Comparison of ENCODE assay signal across 8 cellular contexts in genomic region chr16:31009894-31010293, GRCh38. TPM values are rescaled to one million over a fixed set of nuclear protein-coding genes. Genes with fewer than 3 reads are reported as not detected.
A peak's percentile ranks its signal among the peaks of the same experiment; 100 is the strongest.
DNase-seq lines count a peak whose midpoint lies in the region; TF ChIP-seq lines count a peak whose summit lies in the region.

No MANE protein-coding gene starts in this region.

- peaks cover 45% of the 10 kb centered on the region for H3K27me3 Mint-ChIP-seq in activated CD4-positive, alpha-beta T cell treated with anti-CD3 and anti-CD28 coated beads, Interleukin-2, amount 10 ng/mL, durations not matched to agents 24 days and 14 days
- H3K27me3 Mint-ChIP-seq in endothelial cell (ENCODE audit: unreplicated experiment): peaks cover 22% of the 10 kb centered on the region
- H3K27me3 Mint-ChIP-seq in progenitor cell of endocrine pancreas: peaks cover 62% of the 10 kb centered on the region

- no peaks in the 10 kb centered on the region for H3K9me3 Mint-ChIP-seq in activated CD4-positive, alpha-beta T cell treated with anti-CD3 and anti-CD28 coated beads, Interleukin-2, amount 10 ng/mL, durations not matched to agents 24 days and 14 days
- H3K9me3 Mint-ChIP-seq in endothelial cell (ENCODE audit: unreplicated experiment) (no peaks in the 10 kb centered on the region), progenitor cell of endocrine pancreas (ENCODE audit: low read depth) (no peaks in the 10 kb centered on the region)

- H3K27me3 ChIP-seq in SJCRH30 (0 out of 2 replicates have a peak, but pooled peaks cover 3% of the 10 kb centered on the region), vagina (no peaks in the 10 kb centered on the region)

- no peak for TF ChIP-seq POLR2A in vagina (IDR thresholded peaks at IDR 0.05)

- H3K4me1 ChIP-seq in SJCRH30: no peaks in the 10 kb centered on the region
- peaks cover 5% of the 10 kb centered on the region for H3K4me1 ChIP-seq in vagina

- no peak for DNase-seq in activated CD4-positive, alpha-beta T cell treated with anti-CD3 and anti-CD28 coated beads, Interleukin-2, amount 10 ng/mL, durations not matched to agents 24 days and 14 days
- no peak for DNase-seq in activated CD4-positive, alpha-beta T cell treated with anti-CD3 and anti-CD28 coated beads for 48 hours
- no peak for DNase-seq in SJCRH30
- DNase-seq in endothelial cell (ENCODE audit: low spot score): no peak
- DNase-seq in progenitor cell of endocrine pancreas (ENCODE audit: low spot score, unreplicated experiment): no peak
- no peak for DNase-seq in vagina (ENCODE audit: extremely low spot score in 2 of 2)
- no peak for DNase-seq in SIG-M5 (lab: John Stamatoyannopoulos, UW)
- DNase-seq in NCI-H187 (lab: John Stamatoyannopoulos, UW): no peak

- no peaks in the 10 kb centered on the region for H3K36me3 Mint-ChIP-seq in activated CD4-positive, alpha-beta T cell treated with anti-CD3 and anti-CD28 coated beads, Interleukin-2, amount 10 ng/mL, durations not matched to agents 24 days and 14 days (ENCODE audit: low read depth)
- H3K36me3 Mint-ChIP-seq in endothelial cell (ENCODE audit: low read depth, unreplicated experiment) (peaks cover 5% of the 10 kb centered on the region), progenitor cell of endocrine pancreas (ENCODE audit: insufficient read depth) (no peaks in the 10 kb centered on the region)

- H3K4me3 Mint-ChIP-seq in activated CD4-positive, alpha-beta T cell treated with anti-CD3 and anti-CD28 coated beads, Interleukin-2, amount 10 ng/mL, durations not matched to agents 24 days and 14 days: peak overlapping the region; percentile 58
- H3K4me3 Mint-ChIP-seq in endothelial cell (ENCODE audit: unreplicated experiment): peak overlapping the region; percentile 72
- H3K4me3 Mint-ChIP-seq in progenitor cell of endocrine pancreas (ENCODE audit: low read depth): peak overlapping the region; percentile 40

- H3K27ac ChIP-seq in SJCRH30: no peak overlapping the region
- H3K27ac ChIP-seq in vagina: no peak overlapping the region

- H3K27ac Mint-ChIP-seq in activated CD4-positive, alpha-beta T cell treated with anti-CD3 and anti-CD28 coated beads, Interleukin-2, amount 10 ng/mL, durations not matched to agents 24 days and 14 days: no peak overlapping the region
- H3K27ac Mint-ChIP-seq in endothelial cell (ENCODE audit: unreplicated experiment) (no peak overlapping the region), progenitor cell of endocrine pancreas (no peak overlapping the region)

- H3K36me3 ChIP-seq in SJCRH30 (no peaks in the 10 kb centered on the region), vagina (no peaks in the 10 kb centered on the region)

- no peaks in the 10 kb centered on the region for H3K9me3 ChIP-seq in SJCRH30 (replicated peaks)
- H3K9me3 ChIP-seq in vagina: no peaks in the 10 kb centered on the region

- H3K4me3 ChIP-seq in SJCRH30 (peak overlapping the region; percentile 24; the same call in 1 of the 2 replicates), vagina (peak overlapping the region in 1 of 2 donors; percentile 44)

- H3K4me1 Mint-ChIP-seq in activated CD4-positive, alpha-beta T cell treated with anti-CD3 and anti-CD28 coated beads, Interleukin-2, amount 10 ng/mL, durations not matched to agents 24 days and 14 days: peaks cover 17% of the 10 kb centered on the region
- peaks cover 4% of the 10 kb centered on the region for H3K4me1 Mint-ChIP-seq in endothelial cell (ENCODE audit: unreplicated experiment)
- peaks cover 2% of the 10 kb centered on the region for H3K4me1 Mint-ChIP-seq in progenitor cell of endocrine pancreas (ENCODE audit: low read depth)

- intact Hi-C loops in activated CD4-positive, alpha-beta T cell treated with anti-CD3 and anti-CD28 coated beads, Interleukin-2, amount 10 ng/mL, durations not matched to agents 24 days and 14 days (cut with micrococcal nuclease): no loop called here
- intact Hi-C loops in vagina (cut with DNase I): no loop called here

- TF ChIP-seq CTCF in endothelial cell (IDR thresholded peaks at IDR 0.05; ENCODE audit: unreplicated experiment) (no peak), progenitor cell of endocrine pancreas (IDR thresholded peaks at IDR 0.05; ENCODE audit: unreplicated experiment) (no peak), vagina (IDR thresholded peaks at IDR 0.05) (no peak)

RNA-seq across cellular contexts. Expression of gene STX1B, which starts 0.5 kb away (rescaled TPM):
- total RNA-seq in activated CD4-positive, alpha-beta T cell treated with anti-CD3 and anti-CD28 coated beads, Interleukin-2, amount 10 ng/mL, durations not matched to agents 24 days and 14 days: 0.75 and 0.78 TPM in 2 replicates
- 0.94 and 1.4 TPM in 2 replicates for total RNA-seq in SJCRH30 (2014; rRNA removed; shearing (Covaris generic))
- total RNA-seq in endothelial cell (ENCODE audit: unreplicated experiment) (5.5 TPM), progenitor cell of endocrine pancreas (1.0 and 1.6 TPM in 2 replicates), vagina (4.7 TPM)

RNA-seq across cellular contexts. Expression of gene STX4, which starts 23.5 kb away (rescaled TPM):
- total RNA-seq in activated CD4-positive, alpha-beta T cell treated with anti-CD3 and anti-CD28 coated beads, Interleukin-2, amount 10 ng/mL, durations not matched to agents 24 days and 14 days: 49.1 and 54.8 TPM in 2 replicates
- 22.6 and 23.9 TPM in 2 replicates for total RNA-seq in SJCRH30 (2014; rRNA removed; shearing (Covaris generic))
- total RNA-seq in endothelial cell (ENCODE audit: unreplicated experiment) (74.2 TPM), progenitor cell of endocrine pancreas (49.4 and 50.3 TPM in 2 replicates), vagina (42.5 TPM)

RNA-seq across cellular contexts. Expression of gene HSD3B7, which starts 24.9 kb away (rescaled TPM):
- total RNA-seq in activated CD4-positive, alpha-beta T cell treated with anti-CD3 and anti-CD28 coated beads, Interleukin-2, amount 10 ng/mL, durations not matched to agents 24 days and 14 days: 2.9 and 3.2 TPM in 2 replicates
- total RNA-seq in SJCRH30 (2014; rRNA removed; shearing (Covaris generic)): 2.6 and 3.4 TPM in 2 replicates
- 5.3 TPM for total RNA-seq in endothelial cell (ENCODE audit: unreplicated experiment)
- 4.6 and 5.5 TPM in 2 replicates for total RNA-seq in progenitor cell of endocrine pancreas
- 14.5 TPM for total RNA-seq in vagina

RNA-seq across cellular contexts. Expression of gene SETD1A, which starts 52.3 kb away (rescaled TPM):
- 30.7 and 31.5 TPM in 2 replicates for total RNA-seq in activated CD4-positive, alpha-beta T cell treated with anti-CD3 and anti-CD28 coated beads, Interleukin-2, amount 10 ng/mL, durations not matched to agents 24 days and 14 days
- total RNA-seq in SJCRH30 (2014; rRNA removed; shearing (Covaris generic)): 8.9 TPM in 2 replicates
- 23.4 TPM for total RNA-seq in endothelial cell (ENCODE audit: unreplicated experiment)
- 25.4 and 27.7 TPM in 2 replicates for total RNA-seq in progenitor cell of endocrine pancreas
- 10.6 TPM for total RNA-seq in vagina
